In genomic region chr17:75872434-75873351, GRCh38 we compare ENCODE assay signal across 1 cellular context.
TF ChIP-seq lines count a peak whose summit lies in the region.

No MANE protein-coding gene starts in this region.

TF ChIP-seq in HepG2, 621 proteins besides CTCF, POLR2A, EP300 and RAD21 (continued from another document and continues in another):
- peak; percentile 79; the same call in 1 of the 2 replicates for TF ChIP-seq POGK (CRISPR knock-in tag; conservative IDR thresholded peaks at IDR 0.05)
- peak; percentile 77; the same call in 1 of the 2 replicates for TF ChIP-seq ZNF749 (CRISPR knock-in tag; IDR thresholded peaks at IDR 0.05; ENCODE audit: borderline replicate concordance)
- no peak; the same call in 1 of the 2 replicates for TF ChIP-seq ZNF512B (CRISPR knock-in tag; IDR thresholded peaks at IDR 0.05; ENCODE audit: borderline replicate concordance)
- TF ChIP-seq ZNF274 (CRISPR knock-in tag; IDR thresholded peaks at IDR 0.05), result peak; percentile 45; the same call in 1 of the 2 replicates
- no peak for TF ChIP-seq ATF7 (IDR thresholded peaks at IDR 0.05)
- TF ChIP-seq ATF7 (CRISPR knock-in tag; IDR thresholded peaks at IDR 0.05), result peak; percentile 66
- TF ChIP-seq FOXP4 (CRISPR knock-in tag; IDR thresholded peaks at IDR 0.05), result peak; percentile 99
- peak; percentile 82; the same call in 1 of the 2 replicates for TF ChIP-seq KDM3A (CRISPR knock-in tag; IDR thresholded peaks at IDR 0.05; ENCODE audit: low read depth)
- no peak for TF ChIP-seq ZNF383 (CRISPR knock-in tag; IDR thresholded peaks at IDR 0.05; ENCODE audit: borderline replicate concordance)
- TF ChIP-seq HMG20B (CRISPR knock-in tag; conservative IDR thresholded peaks at IDR 0.05), result peak; percentile 39; the same call in 1 of the 2 replicates
- peak; percentile 83; the same call in 1 of the 2 replicates for TF ChIP-seq TFAP4 (IDR thresholded peaks at IDR 0.05; ENCODE audit: borderline replicate concordance, low read depth)
- TF ChIP-seq CREM (IDR thresholded peaks at IDR 0.05), result peak; percentile 78
- no peak for TF ChIP-seq CREM (CRISPR knock-in tag; IDR thresholded peaks at IDR 0.05)
- TF ChIP-seq SRY (CRISPR knock-in tag; IDR thresholded peaks at IDR 0.05), result peak; percentile 51; the same call in 1 of the 2 replicates
- TF ChIP-seq MXD1 (CRISPR knock-in tag; IDR thresholded peaks at IDR 0.05), result no peak
- TF ChIP-seq ZNF761 (CRISPR knock-in tag; conservative IDR thresholded peaks at IDR 0.05), result 0 out of 2 replicates have a peak, but pooled peaks have one; percentile 30
- TF ChIP-seq ZBTB1 (CRISPR knock-in tag; IDR thresholded peaks at IDR 0.05; ENCODE audit: borderline replicate concordance), result 0 out of 2 replicates have a peak, but pooled peaks have one; percentile 54
- TF ChIP-seq TFDP1 (CRISPR knock-in tag; IDR thresholded peaks at IDR 0.05; ENCODE audit: borderline replicate concordance), result peak; percentile 59; the same call in 1 of the 2 replicates
- peak; percentile 70; the same call in 1 of the 2 replicates for TF ChIP-seq MLXIP (CRISPR knock-in tag; IDR thresholded peaks at IDR 0.05; ENCODE audit: borderline replicate concordance)
- TF ChIP-seq ZNF772 (CRISPR knock-in tag; IDR thresholded peaks at IDR 0.05), result peak; percentile 99
- TF ChIP-seq SMC3 (IDR thresholded peaks at IDR 0.05; ENCODE audit: low read length), result no peak; the same call in 1 of the 2 replicates
- TF ChIP-seq PPARG (CRISPR knock-in tag; conservative IDR thresholded peaks at IDR 0.05), result peak; percentile 83
- TF ChIP-seq ETS1 (CRISPR knock-in tag; IDR thresholded peaks at IDR 0.05), result no peak
- TF ChIP-seq FOXO1 (CRISPR knock-in tag; IDR thresholded peaks at IDR 0.05), result peak; percentile 91
- TF ChIP-seq BHLHE40 (IDR thresholded peaks at IDR 0.05; ENCODE audit: low read length), result no peak
- TF ChIP-seq KAT7 (CRISPR knock-in tag; IDR thresholded peaks at IDR 0.05; ENCODE audit: borderline replicate concordance), result peak; percentile 96
- TF ChIP-seq ZBTB42 (CRISPR knock-in tag; IDR thresholded peaks at IDR 0.05), result no peak
- TF ChIP-seq NFE2L1 (CRISPR knock-in tag; IDR thresholded peaks at IDR 0.05; ENCODE audit: borderline replicate concordance), result peak; percentile 45; the same call in 1 of the 2 replicates
- no peak for TF ChIP-seq SNAI1 (CRISPR knock-in tag; IDR thresholded peaks at IDR 0.05; ENCODE audit: borderline replicate concordance)
- TF ChIP-seq ZNF333 (CRISPR knock-in tag; IDR thresholded peaks at IDR 0.05; ENCODE audit: borderline replicate concordance), result no peak; the same call in 1 of the 2 replicates
- peak; percentile 93 for TF ChIP-seq SPEN (CRISPR knock-in tag; IDR thresholded peaks at IDR 0.05; ENCODE audit: low read depth)
- TF ChIP-seq RFX1 (IDR thresholded peaks at IDR 0.05), result peak; percentile 87
- peak; percentile 92 for TF ChIP-seq HNF4A (CRISPR knock-in tag; IDR thresholded peaks at IDR 0.05)
- peak; percentile 84; the same call in 1 of the 2 replicates for TF ChIP-seq ARNTL (CRISPR knock-in tag; IDR thresholded peaks at IDR 0.05)
- TF ChIP-seq TFDP2 (CRISPR knock-in tag; IDR thresholded peaks at IDR 0.05), result peak; percentile 59
- peak; percentile 89 for TF ChIP-seq DRAP1 (CRISPR knock-in tag; IDR thresholded peaks at IDR 0.05)
- TF ChIP-seq ZKSCAN5 (CRISPR knock-in tag; IDR thresholded peaks at IDR 0.05), result peak; percentile 38; the same call in 1 of the 2 replicates
- no peak for TF ChIP-seq SP1 (IDR thresholded peaks at IDR 0.05)
- TF ChIP-seq SP1 (CRISPR knock-in tag; IDR thresholded peaks at IDR 0.05), result no peak; the same call in none of the 2 replicates
- no peak for TF ChIP-seq ZNF576 (CRISPR knock-in tag; IDR thresholded peaks at IDR 0.05)
- peak; percentile 75 for TF ChIP-seq FOXP1 (IDR thresholded peaks at IDR 0.05)
- TF ChIP-seq FOXP1 (CRISPR knock-in tag; IDR thresholded peaks at IDR 0.05), result peak; percentile 93
- peak; percentile 85 for TF ChIP-seq ZNF205 (CRISPR knock-in tag; IDR thresholded peaks at IDR 0.05)
- TF ChIP-seq IKZF5 (CRISPR knock-in tag; IDR thresholded peaks at IDR 0.05), result peak; percentile 96
- no peak; the same call in 1 of the 2 replicates for TF ChIP-seq NFATC3 (CRISPR knock-in tag; IDR thresholded peaks at IDR 0.05)
- no peak; the same call in 1 of the 2 replicates for TF ChIP-seq PBX3 (CRISPR knock-in tag; IDR thresholded peaks at IDR 0.05; ENCODE audit: borderline replicate concordance)
- TF ChIP-seq HDAC2 (CRISPR knock-in tag; IDR thresholded peaks at IDR 0.05), result peak; percentile 99
